ENCODE assay signal across 8 cellular contexts in genomic region chr1:204516180-204516879, GRCh38. TPM values are rescaled to one million over a fixed set of nuclear protein-coding genes. Genes with fewer than 3 reads are reported as not detected.
DNase-seq lines count a peak whose midpoint lies in the region; ATAC-seq, FAIRE-seq and TF ChIP-seq lines count a peak whose summit lies in the region.

MDM4 (plus strand) TSS chr1:204516406; CDS start chr1:204525519, 9,113 bp downstream.

- DNase-seq in AG08395 (ENCODE audit: low spot score) (peak; percentile 96), NCI-H2227 treated with DMSO at 0.1 percent for 48 hours (lab: John Stamatoyannopoulos, UW) (peak; percentile 96), WERI-Rb-1 (peak; percentile 100), bronchial epithelial cell (ENCODE audit: low read depth) (peak; percentile 91), iPS-NIHi11 (ENCODE audit: low spot score) (peak; percentile 94), small intestine (peak; percentile 96)

- peak within 1 kb of the TSS; percentile 64 for H3K4me3 ChIP-seq in WERI-Rb-1 (ENCODE audit: low read depth, low read length)
- peak within 1 kb of the TSS; percentile 68 for H3K4me3 ChIP-seq in bronchial epithelial cell (ENCODE audit: low read depth, low read length)
- H3K4me3 ChIP-seq in small intestine (ENCODE audit: low read depth in 1 of 2, low read length in 2 of 2), result peak within 1 kb of the TSS; percentile 58 to 65

- ATAC-seq in HG03175 (IDR thresholded peaks at IDR 0.05; ENCODE audit: unreplicated experiment), result peak; percentile 85

- no peaks in the 10 kb centered on the region for H3K27me3 ChIP-seq in WERI-Rb-1 (ENCODE audit: insufficient read depth, low read depth, severe bottlenecking)
- H3K27me3 ChIP-seq in bronchial epithelial cell (ENCODE audit: control insufficient read depth, insufficient read depth, low read length), result no peaks in the 10 kb centered on the region
- H3K27me3 ChIP-seq in small intestine (ENCODE audit: control insufficient read depth in 2 of 2, insufficient read depth in 2 of 2, low read length in 2 of 2), result no peaks in the 10 kb centered on the region

- TF ChIP-seq POLR2A in GM18951 (IDR thresholded peaks at IDR 0.05; ENCODE audit: extremely low read depth, insufficient read depth, insufficient read length), result peak; percentile 74

- H3K4me1 ChIP-seq in small intestine (ENCODE audit: control insufficient read depth in 2 of 2, insufficient read depth in 1 of 2, low read depth in 1 of 2, low read length in 1 of 2), result peaks cover 0 to 4% of the 10 kb centered on the region in 2 donors

- H3K9me3 ChIP-seq in WERI-Rb-1 (ENCODE audit: severe bottlenecking), result peaks cover 3% of the 10 kb centered on the region
- no peaks in the 10 kb centered on the region for H3K9me3 ChIP-seq in small intestine (ENCODE audit: control insufficient read depth, low read depth)

- peak within 1 kb of the TSS; percentile 96 for H3K27ac ChIP-seq in WERI-Rb-1
- peak within 1 kb of the TSS; percentile 96 to 99 for H3K27ac ChIP-seq in small intestine (ENCODE audit: low read depth in 1 of 2, low read length in 1 of 2)

- H3K36me3 ChIP-seq in WERI-Rb-1 (peaks cover 38% of the 10 kb centered on the region), bronchial epithelial cell (ENCODE audit: control insufficient read depth, insufficient read depth, low read length) (peaks cover 11% of the 10 kb centered on the region), small intestine (ENCODE audit: control insufficient read depth in 2 of 2, insufficient read depth in 2 of 2, low read length in 2 of 2) (no peaks in the 10 kb centered on the region)

- TF ChIP-seq CTCF in WERI-Rb-1 (IDR thresholded peaks at IDR 0.05; ENCODE audit: low read depth, low read length) (no peak), bronchial epithelial cell (IDR thresholded peaks at IDR 0.05; ENCODE audit: insufficient read depth, low read length, severe bottlenecking) (no peak)

- FAIRE-seq in bronchial epithelial cell (lab: Jason Lieb, UNC), result no peak
- FAIRE-seq in small intestine (lab: Jason Lieb, UNC), result no peak

- in situ Hi-C loops in GM18951 (cut with MboI; ENCODE audit: low sequenced_read_pairs, unreplicated experiment), result no loop called here

- 0% methylated on average over 43 of the region's 43 CpGs for WGBS in small intestine, 3 donors

RNA-seq across cellular contexts. Expression of gene MDM4, which starts in this region (rescaled TPM):
- 23.4 and 25.3 TPM in 2 replicates for total RNA-seq in bronchial epithelial cell
- polyA plus RNA-seq in small intestine, result 1 to 10 TPM; 4.1 to 7.2 (median 6.0) TPM

Comparison
In these comparisons a context has a peak if more than half of its experiments do, and no peak if none do; other contexts are left out.
1. Peak in every context shown above with its lines: DNase-seq, ATAC-seq, H3K4me3 ChIP-seq and H3K27ac ChIP-seq.